In the genomic region with DNA sequence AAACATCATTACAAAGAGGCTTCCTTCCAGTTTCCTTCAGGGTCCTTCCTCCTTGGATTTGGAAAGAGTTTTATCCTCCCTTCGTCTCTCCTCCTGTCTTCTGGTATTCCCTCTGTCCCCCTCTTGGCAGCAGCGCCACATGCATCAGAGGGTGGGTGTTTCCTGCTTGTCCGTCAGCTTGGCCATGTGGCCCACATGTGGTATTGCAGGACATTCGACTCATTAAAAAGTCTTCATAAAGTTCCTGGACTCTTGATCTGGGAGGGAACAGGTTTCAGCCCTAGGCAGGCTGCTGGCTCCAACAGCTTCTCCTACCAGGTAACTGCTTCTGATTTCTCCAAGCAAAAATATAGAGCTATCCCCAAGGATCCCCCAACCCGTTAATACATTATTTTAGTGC, we compare ENCODE assay signal across 12 cellular contexts.
DNase-seq lines count a peak whose midpoint lies in the region; ATAC-seq and TF ChIP-seq lines count a peak whose summit lies in the region.
"Had no signal": no experiment of that assay in that cellular context is flagged by ENCODE, and none has a peak within 500 bp of the region (broad histone marks: within the 10 kb centered on the region; RNA-seq: fewer than 3 reads in every experiment).

No MANE protein-coding gene starts in this region.

- H3K27me3 Mint-ChIP-seq in WTC11 (ENCODE audit: low read depth): peaks cover 27% of the 10 kb centered on the region

- CTCF ChIA-PET in WTC11 (lab: Charles Lee): interaction anchor here (0.6 to 2.6 kb wide), 6 partner anchors 11 to 229 kb away, joined by 3 to 11 read pairs (median 4); no protein-coding TSS in a partner anchor

- no peaks in the 10 kb centered on the region for H3K4me1 Mint-ChIP-seq in WTC11
- H3K4me1 Mint-ChIP-seq: central memory CD8-positive, alpha-beta T cell had no signal

- peaks cover 3% of the 10 kb centered on the region for H3K27me3 ChIP-seq in kidney epithelial cell (ENCODE audit: control insufficient read depth, insufficient read depth, low read length)
- H3K27me3 ChIP-seq: BLaER1 had no signal

- H3K27ac Mint-ChIP-seq in WTC11: no peak overlapping the region

- in situ Hi-C loops in GM13977 (cut with MboI; ENCODE audit: low pct_unique_long_range_greater_than_20kb, low sequenced_read_pairs, unreplicated experiment): no loop called here

- H3K36me3 ChIP-seq in kidney epithelial cell (ENCODE audit: control insufficient read depth, insufficient read depth, low read length): no peaks in the 10 kb centered on the region
- H3K36me3 ChIP-seq: BLaER1, spleen had no signal

- no peaks in the 10 kb centered on the region for H3K36me3 Mint-ChIP-seq in WTC11

- POLR2A ChIA-PET in WTC11 (lab: Charles Lee): no interaction called here

- ATAC-seq in WTC11 (peak; percentile 93), GM18909 (IDR thresholded peaks at IDR 0.05; ENCODE audit: poor library complexity, unreplicated experiment) (no peak), GM19035 (IDR thresholded peaks at IDR 0.05; ENCODE audit: unreplicated experiment) (no peak)
- ATAC-seq: GM12878 had no signal

- H3K9me3 Mint-ChIP-seq in WTC11: peaks cover 8% of the 10 kb centered on the region
- H3K9me3 Mint-ChIP-seq: central memory CD8-positive, alpha-beta T cell had no signal

- no peak overlapping the region for H3K4me3 ChIP-seq in kidney epithelial cell (ENCODE audit: low read depth, low read length)
- H3K4me3 ChIP-seq: BLaER1, GM12878, spleen had no signal

- H3K4me3 Mint-ChIP-seq in WTC11: no peak overlapping the region
- H3K4me3 Mint-ChIP-seq: central memory CD8-positive, alpha-beta T cell had no signal

- DNase-seq in 8988T (peak; percentile 39), H4 (ENCODE audit: low spot score) (peak; percentile 41), WTC11 (ENCODE audit: low spot score) (no peak), kidney epithelial cell (ENCODE audit: low read depth) (no peak), NCI-H2029 treated with DMSO at 0.1 percent for 48 hours (lab: John Stamatoyannopoulos, UW) (no peak), GM13977 (ENCODE audit: low spot score) (no peak)
- DNase-seq: spleen had no signal

- TF ChIP-seq CTCF in WTC11 (IDR thresholded peaks at IDR 0.05) (no peak), kidney epithelial cell (IDR thresholded peaks at IDR 0.05; ENCODE audit: insufficient read depth, low read length, poor library complexity, severe bottlenecking) (peak; percentile 14), GM13977 (IDR thresholded peaks at IDR 0.05; ENCODE audit: extremely low read depth, insufficient read depth, missing control alignments) (no peak)

TF ChIP-seq in WTC11, 78 proteins besides CTCF, POLR2A, EP300 and RAD21:
- TF ChIP-seq ZNF219 (CRISPR knock-in tag; IDR thresholded peaks at IDR 0.05; ENCODE audit: borderline replicate concordance): no peak
- TF ChIP-seq ELF4 (CRISPR knock-in tag; IDR thresholded peaks at IDR 0.05; ENCODE audit: low read depth): no peak
- TF ChIP-seq, protein P1, sequence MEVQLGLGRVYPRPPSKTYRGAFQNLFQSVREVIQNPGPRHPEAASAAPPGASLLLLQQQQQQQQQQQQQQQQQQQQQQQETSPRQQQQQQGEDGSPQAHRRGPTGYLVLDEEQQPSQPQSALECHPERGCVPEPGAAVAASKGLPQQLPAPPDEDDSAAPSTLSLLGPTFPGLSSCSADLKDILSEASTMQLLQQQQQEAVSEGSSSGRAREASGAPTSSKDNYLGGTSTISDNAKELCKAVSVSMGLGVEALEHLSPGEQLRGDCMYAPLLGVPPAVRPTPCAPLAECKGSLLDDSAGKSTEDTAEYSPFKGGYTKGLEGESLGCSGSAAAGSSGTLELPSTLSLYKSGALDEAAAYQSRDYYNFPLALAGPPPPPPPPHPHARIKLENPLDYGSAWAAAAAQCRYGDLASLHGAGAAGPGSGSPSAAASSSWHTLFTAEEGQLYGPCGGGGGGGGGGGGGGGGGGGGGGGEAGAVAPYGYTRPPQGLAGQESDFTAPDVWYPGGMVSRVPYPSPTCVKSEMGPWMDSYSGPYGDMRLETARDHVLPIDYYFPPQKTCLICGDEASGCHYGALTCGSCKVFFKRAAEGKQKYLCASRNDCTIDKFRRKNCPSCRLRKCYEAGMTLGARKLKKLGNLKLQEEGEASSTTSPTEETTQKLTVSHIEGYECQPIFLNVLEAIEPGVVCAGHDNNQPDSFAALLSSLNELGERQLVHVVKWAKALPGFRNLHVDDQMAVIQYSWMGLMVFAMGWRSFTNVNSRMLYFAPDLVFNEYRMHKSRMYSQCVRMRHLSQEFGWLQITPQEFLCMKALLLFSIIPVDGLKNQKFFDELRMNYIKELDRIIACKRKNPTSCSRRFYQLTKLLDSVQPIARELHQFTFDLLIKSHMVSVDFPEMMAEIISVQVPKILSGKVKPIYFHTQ (CRISPR knock-in tag; IDR thresholded peaks at IDR 0.05): no peak
- TF ChIP-seq OVOL2 (CRISPR knock-in tag; IDR thresholded peaks at IDR 0.05; ENCODE audit: borderline replicate concordance): no peak
- TF ChIP-seq SMAD3 (CRISPR knock-in tag; IDR thresholded peaks at IDR 0.05; ENCODE audit: borderline replicate concordance): 0 out of 2 replicates have a peak, but pooled peaks have one; percentile 30
- TF ChIP-seq PRRX2 (CRISPR knock-in tag; IDR thresholded peaks at IDR 0.05): no peak

Comparison
In these comparisons a context has a peak if more than half of its experiments do, and no peak if none do; other contexts are left out.
1. DNase-seq: peak in 8988T (single experiment) and H4 (single experiment); none in WTC11 (single experiment), kidney epithelial cell (single experiment), NCI-H2029 treated with DMSO at 0.1 percent for 48 hours (single experiment) and GM13977 (single experiment).